8 cellular contexts compared by ENCODE assay signal in the genomic region with DNA sequence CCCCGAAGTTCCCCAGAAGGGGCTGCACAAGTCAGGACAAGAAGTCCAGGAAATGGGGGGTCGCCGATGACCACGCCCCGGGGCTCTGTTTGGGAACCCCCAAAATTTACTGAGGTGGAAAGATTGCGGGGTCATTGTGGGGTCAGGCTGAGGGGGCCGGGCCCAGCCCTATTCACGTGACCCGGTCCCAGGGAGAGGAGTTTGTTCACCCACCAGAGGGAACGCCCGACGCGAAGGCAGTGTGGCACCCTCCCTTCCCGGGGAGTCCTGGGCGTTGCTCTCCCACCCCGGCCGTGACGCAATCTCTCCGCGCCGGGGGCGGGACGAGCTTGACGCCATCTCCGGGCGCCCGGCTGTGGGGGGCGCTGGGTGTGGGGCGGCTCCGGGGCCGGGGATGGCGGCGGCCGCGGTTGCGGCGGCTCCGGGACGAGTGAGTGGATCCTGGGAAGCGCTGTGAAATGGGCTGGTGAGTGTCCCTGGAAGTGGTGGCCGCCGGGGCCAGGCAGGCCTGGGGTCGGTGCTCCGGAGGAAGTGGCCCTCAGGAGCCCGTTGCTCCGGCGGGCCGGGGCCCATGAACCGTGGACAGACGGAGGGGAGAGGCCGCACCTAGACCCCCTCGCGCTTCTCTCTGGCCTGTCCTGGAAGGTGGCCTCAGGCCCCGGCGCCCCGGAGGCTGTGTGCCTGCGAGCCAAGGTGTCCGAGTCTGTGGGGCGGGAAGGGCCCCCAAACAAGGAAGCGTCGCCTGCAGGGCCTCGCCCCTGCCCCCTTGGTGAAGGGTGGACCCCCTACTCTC. TPM values are rescaled to one million over a fixed set of nuclear protein-coding genes. Genes with fewer than 3 reads are reported as not detected.
DNase-seq lines count a peak whose midpoint lies in the region; ATAC-seq, FAIRE-seq and TF ChIP-seq lines count a peak whose summit lies in the region.

ATXN1L (plus strand) TSS at position 338 of the 793 bp plus-strand sequence. CDS start 3,765 bp downstream, outside the sequence.

- WGBS in right cardiac atrium, result under 1% methylated on average over 62 of the region's 62 CpGs

- H3K27ac ChIP-seq in angular gyrus (ENCODE audit: low read depth, low read length) (peak within 1 kb of the TSS; percentile 74), right cardiac atrium (ENCODE audit: low read length) (peak within 1 kb of the TSS; percentile 57)

- ATAC-seq in HG02852 (IDR thresholded peaks at IDR 0.05; ENCODE audit: unreplicated experiment) (peak; percentile 72), right cardiac atrium (peak; percentile 98)

- DNase-seq in NCI-H146 treated with DMSO at 0.1 percent for 48 hours (lab: John Stamatoyannopoulos, UW; ENCODE audit: unreplicated experiment) (peak; percentile 39), T-helper 2 cell (peak; percentile 87 to 96 (median 89)), right cardiac atrium (peak; percentile 93 to 97 (median 96)), pulmonary artery endothelial cell (ENCODE audit: low read depth, low spot score) (peak; percentile 40), urothelium cell line (ENCODE audit: low spot score) (peak; percentile 98)

- no peaks in the 10 kb centered on the region for H3K9me3 ChIP-seq in right cardiac atrium (ENCODE audit: control insufficient read depth, low read length)

- intact Hi-C loops in right cardiac atrium (cut with DNase I), result no loop called here

- FAIRE-seq in urothelium cell line (lab: Jason Lieb, UNC), result no peak

- peak; percentile 86 for TF ChIP-seq POLR2A in GM15510 (IDR thresholded peaks at IDR 0.05; ENCODE audit: borderline replicate concordance, extremely low read depth, insufficient read length)

- no peaks in the 10 kb centered on the region for H3K4me1 ChIP-seq in right cardiac atrium (ENCODE audit: control insufficient read depth, insufficient read depth, low read length)

- H3K4me3 ChIP-seq in right cardiac atrium (ENCODE audit: low read length), result peak within 1 kb of the TSS; percentile 77

- no peaks in the 10 kb centered on the region for H3K27me3 ChIP-seq in right cardiac atrium (ENCODE audit: control insufficient read depth, insufficient read depth)

RNA-seq across cellular contexts. Expression of gene ATXN1L, which starts in this region (rescaled TPM):
- total RNA-seq in right cardiac atrium (10 to 100 TPM; 16.2 to 20.1 (median 17.1) TPM), pulmonary artery endothelial cell (14.1 and 17.0 TPM in 2 replicates)
- 8.7 TPM for polyA plus RNA-seq in right cardiac atrium

Comparison
In these comparisons a context has a peak if more than half of its experiments do, and no peak if none do; other contexts are left out.
1. Peak in every context shown above with its lines: DNase-seq, ATAC-seq, H3K4me3 ChIP-seq and H3K27ac ChIP-seq.
2. DNase-seq: peak in every context shown above with its lines; median percentile 98 in urothelium cell line; 96 in right cardiac atrium; 89 in T-helper 2 cell; 40 in pulmonary artery endothelial cell; 39 in NCI-H146 treated with DMSO at 0.1 percent for 48 hours.